In genomic region chr10:113983552-113983951, GRCh38 we compare ENCODE assay signal across 11 cellular contexts.
A peak's percentile ranks its signal among the peaks of the same experiment; 100 is the strongest.
DNase-seq lines count a peak whose midpoint lies in the region; ATAC-seq and TF ChIP-seq lines count a peak whose summit lies in the region.
"Had no signal": no experiment of that assay in that cellular context is flagged by ENCODE, and none has a peak within 500 bp of the region (broad histone marks: within the 10 kb centered on the region; RNA-seq: fewer than 3 reads in every experiment).

No MANE protein-coding gene starts in this region.

- peak overlapping the region; percentile 72 for H2BK12ac ChIP-seq in trophoblast cell (ENCODE audit: low read length)

- RAD21 ChIA-PET in HCT116 (lab: Charles Lee; ENCODE audit: low non-redundant PET in 1 of 2, low total read pairs in 2 of 2, uncharacterized antibody in 2 of 2, unreplicated experiment in 2 of 2), result no interaction called here

- no peak overlapping the region for H3K9ac ChIP-seq in HCT116 (ENCODE audit: low read length)
- H3K9ac ChIP-seq in Loucy (ENCODE audit: low read depth, low read length, poor library complexity, severe bottlenecking), result peak overlapping the region; percentile 27
- H3K9ac ChIP-seq in trophoblast cell (ENCODE audit: low read length), result no peak overlapping the region

- H3K4me1 ChIP-seq in HCT116 (ENCODE audit: control insufficient read depth in 1 of 2, insufficient read depth in 2 of 2, low read length in 2 of 2) (peaks cover 10 to 29% of the 10 kb centered on the region in 2 experiments; a peak in 3 of 4 replicates), Loucy (ENCODE audit: insufficient read depth, low read length, poor library complexity, severe bottlenecking) (peaks cover 23% of the 10 kb centered on the region), trophoblast cell (ENCODE audit: control insufficient read depth in 1 of 2, insufficient read depth in 2 of 2, low read length in 2 of 2) (peaks cover 20 to 26% of the 10 kb centered on the region in 2 experiments)

- peaks cover 0 to 10% of the 10 kb centered on the region in 2 donors for H3K36me3 Mint-ChIP-seq in CD14-positive monocyte

- H2AFZ ChIP-seq in HCT116 (ENCODE audit: low read depth, low read length, poor library complexity, severe bottlenecking) (no peak overlapping the region), Loucy (ENCODE audit: low read length) (peak overlapping the region; percentile 69), trophoblast cell (ENCODE audit: insufficient read depth, low read length, poor library complexity) (no peak overlapping the region)

- TF ChIP-seq CTCF in HCT116 (IDR thresholded peaks at IDR 0.05 in 2 of 3, conservative IDR thresholded peaks at IDR 0.05 in 1 of 3; ENCODE audit: borderline replicate concordance in 1 of 3, insufficient read depth in 1 of 3, low read depth in 2 of 3, low read length in 2 of 3) (no peak), Loucy (conservative IDR thresholded peaks at IDR 0.05; ENCODE audit: low read length) (no peak), CD14-positive monocyte (IDR thresholded peaks at IDR 0.05) (no peak)

- no CpG with 5 or more reads among the region's 3 CpGs for WGBS in trophoblast cell (ENCODE audit: extremely low coverage, insufficient coverage, insufficient read length)

- H4K91ac ChIP-seq in trophoblast cell (ENCODE audit: low read depth, low read length), result no peak overlapping the region

- POLR2A ChIA-PET in HCT116 (lab: Charles Lee), result no interaction called here

- no peak overlapping the region for H3K27ac Mint-ChIP-seq in CD14-positive monocyte

- H3K4me3 ChIP-seq in HCT116 (replicated peaks in 1 of 2; ENCODE audit: low read depth in 1 of 2, low read length in 2 of 2), result no peak overlapping the region
- peak overlapping the region; percentile 33 for H3K4me3 ChIP-seq in Loucy (ENCODE audit: low read length, poor library complexity, severe bottlenecking)
- no peak overlapping the region for H3K4me3 ChIP-seq in trophoblast cell (ENCODE audit: low read depth, low read length)

- H2AK5ac ChIP-seq in trophoblast cell (ENCODE audit: low read length), result no peak overlapping the region

- H3K79me2 ChIP-seq in HCT116 (ENCODE audit: insufficient read depth, low read length), result no peaks in the 10 kb centered on the region
- H3K79me2 ChIP-seq in Loucy (ENCODE audit: insufficient read depth, low read length), result no peaks in the 10 kb centered on the region
- H3K79me2 ChIP-seq in trophoblast cell (ENCODE audit: control insufficient read depth, insufficient read depth, low read length, poor library complexity), result no peaks in the 10 kb centered on the region

- H3K4me1 Mint-ChIP-seq in CD14-positive monocyte, result peaks cover 43% of the 10 kb centered on the region

- H3K14ac ChIP-seq in trophoblast cell (ENCODE audit: low read length), result peak overlapping the region; percentile 21

- TF ChIP-seq RAD21 in HCT116 (IDR thresholded peaks at IDR 0.05; ENCODE audit: low read depth), result no peak

- no peak overlapping the region for H2BK5ac ChIP-seq in trophoblast cell (ENCODE audit: low read depth, low read length, poor library complexity)

- no peak overlapping the region for H3K27ac ChIP-seq in HCT116 (ENCODE audit: low read depth, low read length)
- H3K27ac ChIP-seq in trophoblast cell (ENCODE audit: low read depth, low read length), result no peak overlapping the region
- H3K27ac ChIP-seq: VCaP had no signal

- intact Hi-C loops in HCT116 (cut with micrococcal nuclease) (no loop called here), CD14-positive monocyte (cut with micrococcal nuclease) (loop anchor here in 1 of 2 donors (5.0 to 10.0 kb wide), 2 partner anchors 34 to 61 kb away; partner anchors contain the start of gene ADRB1)

- no peak overlapping the region for H4K8ac ChIP-seq in trophoblast cell (ENCODE audit: low read depth, low read length)

- peaks cover 0 to 17% (median 2%) of the 10 kb centered on the region in 7 donors for H3K9me3 Mint-ChIP-seq in CD14-positive monocyte

- H3K4me2 ChIP-seq in HCT116 (ENCODE audit: low read length), result 0 out of 2 replicates have a peak overlapping the region, but pooled peaks have one; percentile 61
- peak overlapping the region; percentile 40 for H3K4me2 ChIP-seq in Loucy (ENCODE audit: low read depth, low read length, poor library complexity, severe bottlenecking)
- no peak overlapping the region for H3K4me2 ChIP-seq in trophoblast cell (ENCODE audit: low read length)

- no peak overlapping the region for H3K4me3 Mint-ChIP-seq in CD14-positive monocyte

- CTCF ChIA-PET in HCT116 (lab: Charles Lee), result interaction anchor here (1.5 kb wide), 1 partner anchor 34 kb away, joined by 5 read pairs; no protein-coding TSS in a partner anchor

- H3K9me3 ChIP-seq in HCT116 (ENCODE audit: control insufficient read depth in 1 of 2, insufficient read depth in 1 of 2, low read depth in 1 of 2, low read length in 2 of 2) (no peaks in the 10 kb centered on the region), Loucy (ENCODE audit: insufficient read depth, low read depth, low read length) (no peaks in the 10 kb centered on the region; the same call in 1 of the 2 replicates), trophoblast cell (ENCODE audit: insufficient read depth, low read depth, low read length) (peaks cover 2% of the 10 kb centered on the region)

- H3K27me3 Mint-ChIP-seq in CD14-positive monocyte (ENCODE audit: low read depth in 3 of 3), result peaks cover 0 to 3% (median 3%) of the 10 kb centered on the region in 3 donors

- ATAC-seq in GM19324 (IDR thresholded peaks at IDR 0.05; ENCODE audit: low FRiP score, unreplicated experiment) (peak; percentile 53), HCT116 (no peak)

- no peaks in the 10 kb centered on the region for H3K27me3 ChIP-seq in HCT116 (ENCODE audit: insufficient read depth, low read length)
- no peaks in the 10 kb centered on the region for H3K27me3 ChIP-seq in Loucy (ENCODE audit: insufficient read depth, low read length, poor library complexity, severe bottlenecking)
- no peaks in the 10 kb centered on the region for H3K27me3 ChIP-seq in trophoblast cell (ENCODE audit: insufficient read depth, low read length)

- no peak for DNase-seq in HCT116 (ENCODE audit: low read depth, low spot score)
- DNase-seq in trophoblast cell, result no peak
- DNase-seq in iPS-NIHi7 (ENCODE audit: extremely low spot score), result no peak
- no peak for DNase-seq in 8988T
- no peak for DNase-seq in CD14-positive monocyte (ENCODE audit: low spot score)
- DNase-seq in SIG-M5 treated with dmso at 0.1 percent for 504 hours (lab: John Stamatoyannopoulos, UW; ENCODE audit: unreplicated experiment), result no peak
- DNase-seq: NCI-H1048, NCI-H524 had no signal

- peaks cover 8% of the 10 kb centered on the region for H3K79me1 ChIP-seq in trophoblast cell (ENCODE audit: low read length)

- no peak overlapping the region for H3K23ac ChIP-seq in trophoblast cell (ENCODE audit: low read length)

- BruUV-seq in HCT116 (replicated peaks; lab: Mats Ljungman, UMichigan), result no TSS peak

- no peak for TF ChIP-seq POLR2A in HCT116 (IDR thresholded peaks at IDR 0.05; ENCODE audit: borderline replicate concordance, extremely low read depth, insufficient read depth, insufficient read length)

- no peaks in the 10 kb centered on the region for H3F3A ChIP-seq in Loucy (ENCODE audit: low read depth)

- peak overlapping the region; percentile 25 for H2BK120ac ChIP-seq in trophoblast cell (ENCODE audit: insufficient read depth, low read length, poor library complexity)

- no peak overlapping the region for H4K12ac ChIP-seq in trophoblast cell (ENCODE audit: low read depth, low read length)

- H4K20me1 ChIP-seq in HCT116 (ENCODE audit: insufficient read depth), result no peaks in the 10 kb centered on the region
- no peaks in the 10 kb centered on the region for H4K20me1 ChIP-seq in Loucy (ENCODE audit: insufficient read depth, low read length, poor library complexity, severe bottlenecking)

- H3K9me2 ChIP-seq in HCT116 (ENCODE audit: insufficient read depth), result no peaks in the 10 kb centered on the region
- no peaks in the 10 kb centered on the region for H3K9me2 ChIP-seq in Loucy (replicated peaks; ENCODE audit: low read depth, low read length)

- H3K18ac ChIP-seq in trophoblast cell (ENCODE audit: low read length), result peak overlapping the region; percentile 38

- H3K36me3 ChIP-seq in HCT116 (ENCODE audit: control insufficient read depth in 1 of 2, insufficient read depth in 2 of 2, low read length in 2 of 2), result no peaks in the 10 kb centered on the region
- no peaks in the 10 kb centered on the region for H3K36me3 ChIP-seq in Loucy (ENCODE audit: insufficient read depth, low read length)
- H3K36me3 ChIP-seq in trophoblast cell (ENCODE audit: control insufficient read depth in 1 of 2, insufficient read depth in 2 of 2, low read length in 2 of 2), result no peaks in the 10 kb centered on the region

- no peak overlapping the region for H3K4ac ChIP-seq in trophoblast cell (ENCODE audit: low read depth, low read length)

TF ChIP-seq in HCT116, 20 proteins besides CTCF, POLR2A, EP300 and RAD21 (continues in another document):
- no peak for TF ChIP-seq FOSL1 (IDR thresholded peaks at IDR 0.05; ENCODE audit: low read depth)
- TF ChIP-seq JUND (IDR thresholded peaks at IDR 0.05), result no peak
- TF ChIP-seq CEBPB (IDR thresholded peaks at IDR 0.05; ENCODE audit: low read depth), result no peak
- TF ChIP-seq ZFX (IDR thresholded peaks at IDR 0.05), result no peak
- no peak for TF ChIP-seq CBX3 (IDR thresholded peaks at IDR 0.05; ENCODE audit: low read depth)
- TF ChIP-seq POLR2AphosphoS5 (IDR thresholded peaks at IDR 0.05; ENCODE audit: low read depth, low read length), result no peak
- no peak for TF ChIP-seq SP1 (IDR thresholded peaks at IDR 0.05; ENCODE audit: low read depth)
- no peak for TF ChIP-seq EGR1 (IDR thresholded peaks at IDR 0.05; ENCODE audit: low read depth)
- TF ChIP-seq TCF7L2 (IDR thresholded peaks at IDR 0.05; ENCODE audit: borderline replicate concordance, extremely low read depth, insufficient read depth, insufficient read length), result no peak
- no peak for TF ChIP-seq ZNF274 (IDR thresholded peaks at IDR 0.05; ENCODE audit: low read depth, low read length)
- TF ChIP-seq ZBTB33 (IDR thresholded peaks at IDR 0.05; ENCODE audit: extremely low read depth, insufficient replicate concordance, low read length), result no peak
- TF ChIP-seq EZH2 (IDR thresholded peaks at IDR 0.05), result no peak
